ENCODE assay signal across 15 cellular contexts in the genomic region with DNA sequence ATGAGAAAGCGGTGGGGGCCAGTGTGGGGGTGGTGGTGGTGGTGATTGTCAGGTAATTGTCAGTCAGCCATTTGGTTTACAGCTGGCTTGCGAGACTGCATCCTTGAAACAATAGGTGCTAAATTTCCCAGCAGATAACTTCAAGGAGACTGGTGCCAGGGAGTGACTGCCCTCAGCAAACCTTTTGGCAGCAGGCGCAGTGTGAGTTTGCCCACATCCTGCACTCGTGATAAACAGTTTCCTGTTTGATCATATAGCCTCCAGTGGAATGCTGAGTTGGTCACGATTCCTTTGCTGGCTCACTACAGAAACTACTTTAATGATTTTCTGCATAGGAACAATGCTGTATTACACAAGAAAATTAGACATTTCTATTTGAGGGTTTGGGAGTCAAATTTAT. TPM values are rescaled to one million over a fixed set of nuclear protein-coding genes. Genes with fewer than 3 reads are reported as not detected.
A peak's percentile ranks its signal among the peaks of the same experiment; 100 is the strongest.
DNase-seq lines count a peak whose midpoint lies in the region; ATAC-seq and TF ChIP-seq lines count a peak whose summit lies in the region.
"Had no signal": no experiment of that assay in that cellular context is flagged by ENCODE, and none has a peak within 500 bp of the region (broad histone marks: within the 10 kb centered on the region; RNA-seq: fewer than 3 reads in every experiment).

No MANE protein-coding gene starts in this region.

- no peaks in the 10 kb centered on the region for H3K27me3 ChIP-seq in AG04450 (ENCODE audit: control insufficient read depth, insufficient read depth, low read length)
- H3K27me3 ChIP-seq: hepatocyte had no signal

- peaks cover 5% of the 10 kb centered on the region; the same call in 1 of the 2 replicates for H3K9me3 ChIP-seq in AG04450 (ENCODE audit: control insufficient read depth, insufficient read depth, low read length)
- H3K9me3 ChIP-seq: psoas muscle had no signal

- CTCF ChIA-PET in AG04450 (lab: Charles Lee) = no interaction called here
- CTCF ChIA-PET in RWPE1 (lab: Yijun Ruan, JAX) = no interaction called here

- DNase-seq in AG04450 (ENCODE audit: low read depth, low spot score) = peak; percentile 4
- no peak for DNase-seq in RWPE1 (ENCODE audit: low spot score)
- peak; percentile 74 for DNase-seq in dermis blood vessel endothelial cell
- no peak for DNase-seq in stimulated activated naive CD4-positive, alpha-beta T cell treated with Interleukin-2 at 50 U/mL for 16 hours (lab: John Stamatoyannopoulos, UW)
- no peak for DNase-seq in KG1 (lab: John Stamatoyannopoulos, UW)
- no peak for DNase-seq in COLO829 (ENCODE audit: low spot score)
- DNase-seq: activated gamma-delta T cell treated with Interleukin-2 at 50 U/mL for 16 hours, NCI-H187, psoas muscle, trophoblast cell had no signal

- ATAC-seq in GM21619 (IDR thresholded peaks at IDR 0.05; ENCODE audit: unreplicated experiment) (peak; percentile 12), GM21423 (IDR thresholded peaks at IDR 0.05; ENCODE audit: unreplicated experiment) (no peak)
- ATAC-seq: psoas muscle had no signal

- H3K4me3 ChIP-seq in AG04450 (ENCODE audit: low read depth, low read length) = no peak overlapping the region
- H3K4me3 ChIP-seq: hepatocyte, lung, psoas muscle had no signal

- H3K27ac ChIP-seq in AG04450 (ENCODE audit: low read depth, low read length) (peak overlapping the region; percentile 78), RWPE1 (peak overlapping the region; percentile 53; the same call in 1 of the 2 replicates)
- H3K27ac ChIP-seq: hepatocyte, psoas muscle had no signal

- no peak for TF ChIP-seq CTCF in AG04450 (IDR thresholded peaks at IDR 0.05; ENCODE audit: low read depth, low read length)
- no peak for TF ChIP-seq CTCF in RWPE1 (conservative IDR thresholded peaks at IDR 0.05; ENCODE audit: low read depth)

- POLR2A ChIA-PET in AG04450 (lab: Yijun Ruan, JAX) = no interaction called here
- POLR2A ChIA-PET in RWPE1 (lab: Yijun Ruan, JAX; ENCODE audit: low non-redundant PET) = no interaction called here

RNA-seq across cellular contexts. Expression of a gene that starts 46.0 kb away (rescaled TPM):
- 933 and 1,141 TPM in 2 replicates for polyA plus RNA-seq in AG04450 (2011; rRNA removed)
- 376 and 442 TPM in 2 replicates for polyA minus RNA-seq in AG04450 (2011; rRNA and poly(A)+ RNA removed)
- total RNA-seq in dermis blood vessel endothelial cell = 0.34 and 362 TPM in 2 replicates
- total RNA-seq: dermis microvascular lymphatic vessel endothelial cell, hepatocyte, psoas muscle had no signal
- polyA plus RNA-seq: hepatocyte had no signal

RNA-seq across cellular contexts. Expression of a gene that starts 47.8 kb away (rescaled TPM):
- 9.8 and 16.5 TPM in 2 replicates for polyA plus RNA-seq in AG04450 (2011; rRNA removed)
- 22.4 and 33.7 TPM in 2 replicates for polyA minus RNA-seq in AG04450 (2011; rRNA and poly(A)+ RNA removed)
- total RNA-seq in dermis blood vessel endothelial cell = 21.2 TPM in 1 of 2 replicates, not detected in the other
- total RNA-seq: dermis microvascular lymphatic vessel endothelial cell, hepatocyte, lung, psoas muscle had no signal
- polyA plus RNA-seq: hepatocyte had no signal

Comparison
In these comparisons a context has a peak if more than half of its experiments do, and no peak if none do; other contexts are left out.
1. DNase-seq: peak in AG04450 (single experiment) and dermis blood vessel endothelial cell (single experiment); none in RWPE1 (single experiment), stimulated activated naive CD4-positive, alpha-beta T cell treated with Interleukin-2 at 50 U/mL for 16 hours (single experiment), KG1 (single experiment) and COLO829 (single experiment).